Comparison of ENCODE assay signal across 18 cellular contexts in genomic region chr3:62375655-62376054, GRCh38. TPM values are rescaled to one million over a fixed set of nuclear protein-coding genes. Genes with fewer than 3 reads are reported as not detected.
"Had no signal": no experiment of that assay in that cellular context is flagged by ENCODE, and none has a peak within 500 bp of the region (broad histone marks: within the 10 kb centered on the region; RNA-seq: fewer than 3 reads in every experiment).

No MANE protein-coding gene starts in this region.

- H3K4me3 ChIP-seq: colonic mucosa, heart left ventricle, right atrium auricular region, tibial artery, upper lobe of left lung, uterus had no signal

- DNase-seq: colonic mucosa; dermis blood vessel endothelial cell; foreskin melanocyte; heart left ventricle; hippocampal formation; kidney glomerular epithelial cell; naive B cell; nephron progenitor cell; posterior cingulate gyrus; small intestine; stimulated activated CD4-positive, alpha-beta T cell treated with anti-CD3 and anti-CD28 coated beads, Interleukin-2, amount 100 ng/mL, for 48 hours; tibial artery; upper lobe of left lung; uterus had no signal

- H3K9me3 ChIP-seq: colonic mucosa, heart left ventricle, right atrium auricular region, tibial artery, upper lobe of left lung, uterus had no signal

- H3K9me3 Mint-ChIP-seq: nephron progenitor cell; stimulated activated naive CD8-positive, alpha-beta T cell treated with anti-CD3 and anti-CD28 coated beads, Interleukin-15, Interleukin-2, amounts not matched to agents 100 ng/mL and 50 ng/mL, for 24 hours had no signal

- ATAC-seq: heart left ventricle had no signal

- H3K36me3 ChIP-seq: colonic mucosa, heart left ventricle, right atrium auricular region, tibial artery, upper lobe of left lung, uterus had no signal

- H3K4me3 Mint-ChIP-seq: nephron progenitor cell; stimulated activated naive CD8-positive, alpha-beta T cell treated with anti-CD3 and anti-CD28 coated beads, Interleukin-15, Interleukin-2, amounts not matched to agents 100 ng/mL and 50 ng/mL, for 24 hours had no signal

- H3K27ac ChIP-seq: colonic mucosa, heart left ventricle, right atrium auricular region, tibial artery, upper lobe of left lung, uterus had no signal

- H3K27ac Mint-ChIP-seq: naive B cell; nephron progenitor cell; stimulated activated naive CD8-positive, alpha-beta T cell treated with anti-CD3 and anti-CD28 coated beads, Interleukin-15, Interleukin-2, amounts not matched to agents 100 ng/mL and 50 ng/mL, for 24 hours had no signal

RNA-seq across cellular contexts. Expression of gene FEZF2, which starts 2.3 kb away (rescaled TPM):
- polyA plus RNA-seq: esophagus, heart left ventricle, liver, small intestine had no signal
